Comparison of ENCODE assay signal across 27 cellular contexts in genomic region chrX:14896273-14896672, GRCh38. TPM values are rescaled to one million over a fixed set of nuclear protein-coding genes. Genes with fewer than 3 reads are reported as not detected.
A peak's percentile ranks its signal among the peaks of the same experiment; 100 is the strongest.
DNase-seq lines count a peak whose midpoint lies in the region; ATAC-seq, FAIRE-seq and TF ChIP-seq lines count a peak whose summit lies in the region.
"Had no signal": no experiment of that assay in that cellular context is flagged by ENCODE, and none has a peak within 500 bp of the region (broad histone marks: within the 10 kb centered on the region; RNA-seq: fewer than 3 reads in every experiment).

No MANE protein-coding gene starts in this region.

- in situ Hi-C loops in GM12878 (cut with MboI), result loop anchor here (25.0 kb wide), 1 partner anchor 2009 kb away; no protein-coding TSS in a partner anchor

- no peak overlapping the region for H3K4me2 ChIP-seq in GM12878 (ENCODE audit: control insufficient read depth, insufficient read depth)
- H3K4me2 ChIP-seq: smooth muscle cell had no signal

- H3K4me1 ChIP-seq in GM12878 (ENCODE audit: control insufficient read depth, insufficient read depth, low read length), result no peaks in the 10 kb centered on the region
- H3K4me1 ChIP-seq: gastrocnemius medialis, Peyer's patch had no signal

- SMC1A ChIA-PET in GM12878 (lab: Charles Lee; ENCODE audit: uncharacterized antibody, unreplicated experiment), result interaction anchor here (0.7 to 0.9 kb wide), 2 partner anchors 16 to 17 kb away, joined by 3 to 4 read pairs; no protein-coding TSS in a partner anchor

- POLR2A ChIA-PET in GM12878 (lab: Charles Lee), result no interaction called here

- no TSS peak for BruUV-seq in GM12878 (replicated peaks; lab: Mats Ljungman, UMichigan)

- intact Hi-C loops in GM12878 (cut with micrococcal nuclease; ENCODE audit: unreplicated experiment), result no loop called here
- intact Hi-C loops in CD14-positive monocyte (cut with micrococcal nuclease), result no loop called here

- peak; percentile 77 for FAIRE-seq in GM12891 (lab: Jason Lieb, UNC)
- peak; percentile 67 for FAIRE-seq in GM18507 (lab: Jason Lieb, UNC)
- no peak for FAIRE-seq in GM12878 (lab: Jason Lieb, UNC)
- FAIRE-seq: H54 had no signal

- H3K27me3 ChIP-seq in GM12878 (replicated peaks in 1 of 2; ENCODE audit: control insufficient read depth in 2 of 2, insufficient read depth in 2 of 2, low read length in 1 of 2), result no peaks in the 10 kb centered on the region
- H3K27me3 ChIP-seq: gastrocnemius medialis, Peyer's patch had no signal

- ATAC-seq in GM12878, result peak; percentile 75
- no peak for ATAC-seq in GM18873 (IDR thresholded peaks at IDR 0.05; ENCODE audit: low FRiP score, unreplicated experiment)
- ATAC-seq: activated T-cell treated with anti-CD3 and anti-CD28 coated beads, Interleukin-2, amount 50 U/mL, for 4 hours; gastrocnemius medialis; right cardiac atrium; stimulated activated naive CD8-positive, alpha-beta T cell treated with anti-CD3 and anti-CD28 coated beads, Interleukin-15, amount 100 ng/mL, for 72 hours had no signal

- TF ChIP-seq CTCF in HFFc6 (IDR thresholded peaks at IDR 0.05) (no peak), GM12878 (IDR thresholded peaks at IDR 0.05 in 2 of 3, conservative IDR thresholded peaks at IDR 0.05 in 1 of 3; ENCODE audit: control insufficient read depth in 2 of 3, extremely low read depth in 1 of 3, insufficient read depth in 1 of 3, low read depth in 3 of 3, low read length in 3 of 3) (no peak), CD14-positive monocyte (IDR thresholded peaks at IDR 0.05) (no peak)

- no peaks in the 10 kb centered on the region for H3K79me2 ChIP-seq in GM12878 (ENCODE audit: control insufficient read depth, insufficient read depth, low read length)

- no peaks in the 10 kb centered on the region for H3K9me3 ChIP-seq in GM12878 (replicated peaks; ENCODE audit: control insufficient read depth, insufficient read depth, low read length)
- H3K9me3 ChIP-seq: gastrocnemius medialis, Peyer's patch had no signal

- H3K9me3 Mint-ChIP-seq in HFFc6, result no peaks in the 10 kb centered on the region
- H3K9me3 Mint-ChIP-seq in CD14-positive monocyte, result no peaks in the 10 kb centered on the region
- H3K9me3 Mint-ChIP-seq: activated CD4-positive, alpha-beta T cell treated with anti-CD3 and anti-CD28 coated beads, Interleukin-2, amount 10 ng/mL, durations not matched to agents 7 days and 5 days; activated T-cell treated with anti-CD3 and anti-CD28 coated beads, Interleukin-2, amount 50 U/mL, for 4 hours; stimulated activated naive CD8-positive, alpha-beta T cell treated with anti-CD3 and anti-CD28 coated beads, Interleukin-15, amount 100 ng/mL, for 72 hours had no signal

- no peak for TF ChIP-seq RAD21 in GM12878 (IDR thresholded peaks at IDR 0.05; ENCODE audit: insufficient read depth, low read depth, low read length)

- WGBS in GM12878 (ENCODE audit: insufficient coverage, insufficient replicate concordance, low lambda C conversion rate, missing lambda C conversion rate), result 33% methylated on average over 2 of the region's 2 CpGs

- H3K36me3 Mint-ChIP-seq in HFFc6 (ENCODE audit: low read depth) (peaks cover 22% of the 10 kb centered on the region), CD14-positive monocyte (peaks cover 31 to 33% of the 10 kb centered on the region in 2 donors)

- CTCF ChIA-PET in GM12878 (lab: Yijun Ruan, JAX), result interaction anchor here (0.6 to 1.0 kb wide), 2 partner anchors 9 to 287 kb away, joined by 3 read pairs; no protein-coding TSS in a partner anchor

- H4K20me1 ChIP-seq in GM12878 (ENCODE audit: control insufficient read depth, insufficient read depth), result no peaks in the 10 kb centered on the region

- H3K27me3 Mint-ChIP-seq in HFFc6 (ENCODE audit: insufficient read depth), result no peaks in the 10 kb centered on the region
- no peaks in the 10 kb centered on the region for H3K27me3 Mint-ChIP-seq in CD14-positive monocyte (ENCODE audit: low read depth in 3 of 3)
- H3K27me3 Mint-ChIP-seq: activated CD4-positive, alpha-beta T cell treated with anti-CD3 and anti-CD28 coated beads, Interleukin-2, amount 10 ng/mL, durations not matched to agents 7 days and 5 days; stimulated activated naive CD8-positive, alpha-beta T cell treated with anti-CD3 and anti-CD28 coated beads, Interleukin-15, amount 100 ng/mL, for 72 hours had no signal

- DNase-seq in GM12891 (ENCODE audit: insufficient read length, low spot score), result no peak
- no peak for DNase-seq in GM18507 (ENCODE audit: extremely low spot score, insufficient read length, low read depth)
- DNase-seq in HFFc6, result no peak
- no peak for DNase-seq in GM12878 (ENCODE audit: low read depth, low spot score)
- no peak for DNase-seq in cerebellar cortex (ENCODE audit: low spot score)
- DNase-seq in CD14-positive monocyte (ENCODE audit: low spot score), result no peak
- DNase-seq: activated CD4-positive, alpha-beta T cell treated with anti-CD3 and anti-CD28 coated beads, Interleukin-2, amount 10 ng/mL, durations not matched to agents 7 days and 5 days; activated naive CD4-positive, alpha-beta T cell treated with Interleukin-2 at 50 U/mL for 16 hours; activated T-cell treated with anti-CD3 and anti-CD28 coated beads, Interleukin-2, amount 50 U/mL, for 4 hours; amygdala; DMS 273 treated with DMSO at 0.1 percent for 48 hours; EL; gastrocnemius medialis; Kasumi-1; MV-4-11; NCI-H1436; NCI-H345; NCI-H69; Peyer's patch; right cardiac atrium; SHP77 treated with DMSO at 0.1 percent for 48 hours; stimulated activated naive CD8-positive, alpha-beta T cell treated with anti-CD3 and anti-CD28 coated beads, Interleukin-15, amount 100 ng/mL, for 72 hours; SW 1271; T-helper 9 cell had no signal

- no peak overlapping the region for H2AFZ ChIP-seq in GM12878 (ENCODE audit: control insufficient read depth, low read depth, low read length)

- H3K4me3 Mint-ChIP-seq in HFFc6, result no peak overlapping the region
- H3K4me3 Mint-ChIP-seq in CD14-positive monocyte, result no peak overlapping the region
- H3K4me3 Mint-ChIP-seq: activated CD4-positive, alpha-beta T cell treated with anti-CD3 and anti-CD28 coated beads, Interleukin-2, amount 10 ng/mL, durations not matched to agents 7 days and 5 days; activated T-cell treated with anti-CD3 and anti-CD28 coated beads, Interleukin-2, amount 50 U/mL, for 4 hours; stimulated activated naive CD8-positive, alpha-beta T cell treated with anti-CD3 and anti-CD28 coated beads, Interleukin-15, amount 100 ng/mL, for 72 hours had no signal

- no peak overlapping the region for H3K9ac ChIP-seq in GM12878 (ENCODE audit: control insufficient read depth, insufficient read depth, low read length)

- no peak overlapping the region for H3K4me3 ChIP-seq in GM12878
- H3K4me3 ChIP-seq: gastrocnemius medialis, Peyer's patch, smooth muscle cell had no signal

- H3K27ac ChIP-seq in GM12878 (ENCODE audit: control insufficient read depth, insufficient read depth), result no peak overlapping the region
- H3K27ac ChIP-seq: gastrocnemius medialis, Peyer's patch had no signal

- H3K4me1 Mint-ChIP-seq in HFFc6 (ENCODE audit: low read depth), result peaks cover 35% of the 10 kb centered on the region
- H3K4me1 Mint-ChIP-seq in CD14-positive monocyte, result peaks cover 3% of the 10 kb centered on the region

- H3K27ac Mint-ChIP-seq in HFFc6 (peak overlapping the region; percentile 34), CD14-positive monocyte (peak overlapping the region in 3 of 7 donors; percentile 16 to 80 (median 62))
- H3K27ac Mint-ChIP-seq: activated CD4-positive, alpha-beta T cell treated with anti-CD3 and anti-CD28 coated beads, Interleukin-2, amount 10 ng/mL, durations not matched to agents 7 days and 5 days had no signal

- TF ChIP-seq POLR2A in GM12891 (IDR thresholded peaks at IDR 0.05; ENCODE audit: low read depth, low read length), result no peak
- TF ChIP-seq POLR2A in GM12878 (IDR thresholded peaks at IDR 0.05; ENCODE audit: low read depth, low read length), result no peak

- no peaks in the 10 kb centered on the region for H3K36me3 ChIP-seq in GM12878 (ENCODE audit: control insufficient read depth in 2 of 2, insufficient read depth in 2 of 2, low read length in 1 of 2)
- H3K36me3 ChIP-seq: gastrocnemius medialis, Peyer's patch had no signal

- no peak for TF ChIP-seq EP300 in GM12878 (IDR thresholded peaks at IDR 0.05; ENCODE audit: borderline replicate concordance in 1 of 2, control insufficient read depth in 1 of 2, low read depth in 2 of 2, low read length in 2 of 2)

- RAD21 ChIA-PET in GM12878 (lab: Charles Lee; ENCODE audit: unreplicated experiment), result no interaction called here

RNA-seq across cellular contexts. Expression of gene MOSPD2, which starts 23.1 kb away (rescaled TPM):
- polyA plus RNA-seq in GM12891 (2012; ENCODE audit: low read depth, missing spikeins), result 3.1 TPM
- total RNA-seq in HFFc6 (2021; fragmentation: NEBNext Ultra II Directional; extraction: Animal tissue kit (Norgen Biotek cat#: 25700)), result 10 to 100 TPM; 22.0 to 28.2 (median 25.1) TPM
- 65.2 and 76.6 TPM in 2 replicates for total RNA-seq in GM12878 (2013; cell fraction: nucleolus; rRNA removed)
- 6.5 and 8.3 TPM in 2 replicates for total RNA-seq in GM12878 (2014; rRNA removed)
- 7.5 and 7.7 TPM in 2 replicates for total RNA-seq in GM12878 (2014; rRNA removed; fragmentation: Illumina TruSeq; extraction: Trizol)
- 5.8 and 7.7 TPM in 2 replicates for total RNA-seq in GM12878 (2021)
- polyA plus RNA-seq in GM12878 (2011; ENCODE audit: low read depth), result 1.4 TPM
- 14.7 and 22.4 TPM in 2 replicates for polyA plus RNA-seq in GM12878 (2011; rRNA removed)
- 3.9 and 5.5 TPM in 2 replicates for polyA plus RNA-seq in GM12878 (2011; cell fraction: cytosol; rRNA removed)
- 11.5 and 13.1 TPM in 2 replicates for polyA plus RNA-seq in GM12878 (2011; cell fraction: nucleus; rRNA removed)
- polyA plus RNA-seq in GM12878 (2012), result 2.9 and 5.6 TPM in 2 replicates
- 7.4 and 10.4 TPM in 2 replicates for polyA plus RNA-seq in GM12878 (2014; fragmentation: Illumina TruSeq; extraction: Trizol)
- 1 to 10 TPM; 4.9 to 6.2 TPM for polyA plus RNA-seq in GM12878 (2014; fragmentation: Nextera tagmentation; extraction: Ambion mirVana)
- polyA plus RNA-seq in GM12878 (2014; rRNA removed), result 3.3 and 5.1 TPM in 2 replicates
- polyA plus RNA-seq in GM12878 (2016; fragmentation: Nextera tagmentation; extraction: Ambion mirVana), result 1 to 10 TPM; 7.6 to 8.6 TPM
- polyA minus RNA-seq in GM12878 (2011; rRNA and poly(A)+ RNA removed), result 24.2 and 29.6 TPM in 2 replicates
- polyA minus RNA-seq in GM12878 (2011; cell fraction: cytosol; rRNA and poly(A)+ RNA removed), result 5.6 and 6.1 TPM in 2 replicates
- polyA minus RNA-seq in GM12878 (2011; cell fraction: nucleus; rRNA and poly(A)+ RNA removed), result 41.3 and 45.4 TPM in 2 replicates
- 10 to 100 TPM; 45.7 to 51.6 TPM for polyA plus RNA-seq in CD14-positive monocyte

RNA-seq across cellular contexts. Expression of gene FANCB, which starts 23.4 kb away (rescaled TPM):
- polyA plus RNA-seq in GM12891 (2012; ENCODE audit: low read depth, missing spikeins), result 1.4 TPM
- 1 to 10 TPM; 6.6 to 10.0 (median 8.7) TPM for total RNA-seq in HFFc6 (2021; fragmentation: NEBNext Ultra II Directional; extraction: Animal tissue kit (Norgen Biotek cat#: 25700))
- 47.8 and 58.1 TPM in 2 replicates for total RNA-seq in GM12878 (2013; cell fraction: nucleolus; rRNA removed)
- total RNA-seq in GM12878 (2014; rRNA removed) (6.4 and 9.9 TPM in 2 replicates), GM12878 (2014; rRNA removed; fragmentation: Illumina TruSeq; extraction: Trizol) (9.3 and 10.2 TPM in 2 replicates), GM12878 (2021) (6.6 TPM in 2 replicates)
- 0.92 TPM for polyA plus RNA-seq in GM12878 (2011; ENCODE audit: low read depth)
- polyA plus RNA-seq in GM12878 (2011; rRNA removed) (8.7 and 15.4 TPM in 2 replicates), GM12878 (2014; fragmentation: Illumina TruSeq; extraction: Trizol) (7.3 and 10.6 TPM in 2 replicates), GM12878 (2014; fragmentation: Nextera tagmentation; extraction: Ambion mirVana) (10 to 100 TPM in 1 of 2 experiments, 1 to 10 TPM in 1; 9.3 to 14.6 TPM), GM12878 (2014; rRNA removed) (3.0 and 3.4 TPM in 2 replicates), GM12878 (2016; fragmentation: Nextera tagmentation; extraction: Ambion mirVana) (10 to 100 TPM in 1 of 2 experiments, 1 to 10 TPM in 1; 8.0 to 12.7 TPM), CD14-positive monocyte (1 to 10 TPM; 2.6 to 4.2 TPM)
- 1.9 and 2.2 TPM in 2 replicates for polyA plus RNA-seq in GM12878 (2011; cell fraction: cytosol; rRNA removed)
- polyA plus RNA-seq in GM12878 (2011; cell fraction: nucleus; rRNA removed), result 10.8 and 11.0 TPM in 2 replicates
- polyA plus RNA-seq in GM12878 (2012), result 1.6 and 2.5 TPM in 2 replicates
- polyA minus RNA-seq in GM12878 (2011; rRNA and poly(A)+ RNA removed), result 11.6 and 17.5 TPM in 2 replicates
- 2.5 and 3.6 TPM in 2 replicates for polyA minus RNA-seq in GM12878 (2011; cell fraction: cytosol; rRNA and poly(A)+ RNA removed)
- 21.9 and 35.5 TPM in 2 replicates for polyA minus RNA-seq in GM12878 (2011; cell fraction: nucleus; rRNA and poly(A)+ RNA removed)
